ENCODE assay signal across 19 cellular contexts in the genomic region with DNA sequence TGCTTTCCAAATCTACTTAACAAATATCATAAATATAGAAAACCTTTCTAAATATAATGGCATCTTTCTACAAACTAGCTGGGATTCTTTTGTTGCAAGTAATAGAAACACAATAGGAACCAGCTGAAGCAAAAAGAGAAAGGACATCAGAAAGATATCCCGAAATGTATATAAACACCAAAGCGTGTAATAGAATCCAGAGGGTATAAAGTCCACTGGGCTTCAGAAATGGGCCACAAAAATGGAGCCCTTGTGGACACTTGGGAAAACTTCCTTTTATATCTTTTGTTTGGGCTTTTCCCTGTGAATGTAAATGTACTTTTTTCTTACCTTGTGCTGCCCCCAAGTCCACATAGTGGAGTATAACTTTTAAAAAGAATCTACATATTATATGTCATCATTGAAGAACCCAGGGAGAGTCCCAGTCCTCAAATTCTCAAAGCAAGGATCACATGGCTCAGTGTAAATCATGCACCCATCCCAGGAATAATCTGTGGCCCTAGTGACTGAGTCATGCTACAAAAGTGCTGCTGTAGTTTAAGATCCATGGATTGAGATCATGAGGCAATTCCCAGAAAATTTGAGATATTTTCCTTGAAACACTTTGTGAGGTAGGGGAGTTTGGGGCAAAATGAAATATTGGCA.
DNase-seq lines count a peak whose midpoint lies in the region; ATAC-seq, FAIRE-seq and TF ChIP-seq lines count a peak whose summit lies in the region.
"Had no signal": no experiment of that assay in that cellular context is flagged by ENCODE, and none has a peak within 500 bp of the region (broad histone marks: within the 10 kb centered on the region; RNA-seq: fewer than 3 reads in every experiment).

No MANE protein-coding gene starts in this region.

- H3K4me3 Mint-ChIP-seq in activated naive CD4-positive, alpha-beta T cell treated with anti-CD3 and anti-CD28 coated beads, Interleukin-2, amount 10 ng/mL, durations not matched to agents 7 days and 5 days = no peak overlapping the region
- H3K4me3 Mint-ChIP-seq: activated CD4-positive, alpha-beta T cell treated with anti-CD3 and anti-CD28 coated beads, Interleukin-2, amount 10 ng/mL, durations not matched to agents 7 days and 5 days; activated naive CD8-positive, alpha-beta T cell; naive thymus-derived CD8-positive, alpha-beta T cell had no signal

- no peaks in the 10 kb centered on the region for H3K4me1 Mint-ChIP-seq in activated naive CD4-positive, alpha-beta T cell treated with anti-CD3 and anti-CD28 coated beads, Interleukin-2, amount 10 ng/mL, durations not matched to agents 7 days and 5 days
- H3K4me1 Mint-ChIP-seq: activated CD4-positive, alpha-beta T cell treated with anti-CD3 and anti-CD28 coated beads, Interleukin-2, amount 10 ng/mL, durations not matched to agents 7 days and 5 days; naive thymus-derived CD8-positive, alpha-beta T cell had no signal

- H3K4me1 ChIP-seq in adipocyte (ENCODE audit: control insufficient read depth, insufficient read depth, low read length) = no peaks in the 10 kb centered on the region
- H3K4me1 ChIP-seq in upper lobe of left lung = no peaks in the 10 kb centered on the region

- peaks cover 4% of the 10 kb centered on the region for H3K9me3 Mint-ChIP-seq in activated naive CD4-positive, alpha-beta T cell treated with anti-CD3 and anti-CD28 coated beads, Interleukin-2, amount 10 ng/mL, durations not matched to agents 7 days and 5 days
- H3K9me3 Mint-ChIP-seq: activated CD4-positive, alpha-beta T cell treated with anti-CD3 and anti-CD28 coated beads, Interleukin-2, amount 10 ng/mL, durations not matched to agents 7 days and 5 days had no signal

- H3K27ac Mint-ChIP-seq in activated naive CD4-positive, alpha-beta T cell treated with anti-CD3 and anti-CD28 coated beads, Interleukin-2, amount 10 ng/mL, durations not matched to agents 7 days and 5 days = no peak overlapping the region
- H3K27ac Mint-ChIP-seq: activated CD4-positive, alpha-beta T cell treated with anti-CD3 and anti-CD28 coated beads, Interleukin-2, amount 10 ng/mL, durations not matched to agents 7 days and 5 days; activated naive CD8-positive, alpha-beta T cell; naive thymus-derived CD8-positive, alpha-beta T cell; progenitor cell of endocrine pancreas had no signal

- FAIRE-seq in H54 (lab: Jason Lieb, UNC) = peak; percentile 30
- FAIRE-seq: frontal cortex, H1, TTC549 had no signal

- TF ChIP-seq EP300 in upper lobe of left lung (IDR thresholded peaks at IDR 0.05) = no peak

- no peak overlapping the region for H3K4me3 ChIP-seq in adipocyte (ENCODE audit: low read length)
- no peak overlapping the region for H3K4me3 ChIP-seq in foreskin fibroblast (ENCODE audit: low read depth in 1 of 2, low read length in 2 of 2)
- H3K4me3 ChIP-seq in upper lobe of left lung = no peak overlapping the region
- H3K4me3 ChIP-seq: thoracic aorta had no signal

- H3K27ac ChIP-seq in upper lobe of left lung = no peak overlapping the region
- H3K27ac ChIP-seq: KMS-11, thoracic aorta had no signal

- no peaks in the 10 kb centered on the region for H3K27me3 Mint-ChIP-seq in activated naive CD4-positive, alpha-beta T cell treated with anti-CD3 and anti-CD28 coated beads, Interleukin-2, amount 10 ng/mL, durations not matched to agents 7 days and 5 days
- H3K27me3 Mint-ChIP-seq: activated CD4-positive, alpha-beta T cell treated with anti-CD3 and anti-CD28 coated beads, Interleukin-2, amount 10 ng/mL, durations not matched to agents 7 days and 5 days; activated naive CD8-positive, alpha-beta T cell; progenitor cell of endocrine pancreas had no signal

- no peak for ATAC-seq in upper lobe of left lung (ENCODE audit: low FRiP score in 2 of 2)
- ATAC-seq: naive thymus-derived CD8-positive, alpha-beta T cell had no signal

- TF ChIP-seq POLR2A in H54 (IDR thresholded peaks at IDR 0.05; ENCODE audit: low read depth, low read length) (no peak), upper lobe of left lung (IDR thresholded peaks at IDR 0.05) (no peak)

- no peak overlapping the region for H3K9ac ChIP-seq in adipocyte (ENCODE audit: low read length)
- H3K9ac ChIP-seq: KMS-11 had no signal

- no peaks in the 10 kb centered on the region for H3K27me3 ChIP-seq in adipocyte (replicated peaks; ENCODE audit: control insufficient read depth, insufficient read depth, low read length)
- no peaks in the 10 kb centered on the region for H3K27me3 ChIP-seq in upper lobe of left lung

- 84 to 90% methylated on average over 2 of the region's 2 CpGs for WGBS in upper lobe of left lung, 2 donors

- TF ChIP-seq CTCF in foreskin fibroblast (IDR thresholded peaks at IDR 0.05; ENCODE audit: low read depth, low read length) (no peak), upper lobe of left lung (IDR thresholded peaks at IDR 0.05) (no peak)

- no peaks in the 10 kb centered on the region for H3K9me3 ChIP-seq in adipocyte (ENCODE audit: control insufficient read depth, low read length)
- no peaks in the 10 kb centered on the region for H3K9me3 ChIP-seq in upper lobe of left lung
- H3K9me3 ChIP-seq: thoracic aorta had no signal

- H3K36me3 ChIP-seq in adipocyte (ENCODE audit: control insufficient read depth, insufficient read depth, low read length, severe bottlenecking) (no peaks in the 10 kb centered on the region), upper lobe of left lung (no peaks in the 10 kb centered on the region)
- H3K36me3 ChIP-seq: thoracic aorta had no signal

- H3K36me3 Mint-ChIP-seq in activated naive CD4-positive, alpha-beta T cell treated with anti-CD3 and anti-CD28 coated beads, Interleukin-2, amount 10 ng/mL, durations not matched to agents 7 days and 5 days = no peaks in the 10 kb centered on the region
- H3K36me3 Mint-ChIP-seq: activated naive CD8-positive, alpha-beta T cell; naive thymus-derived CD8-positive, alpha-beta T cell had no signal

- CTCF ChIA-PET in activated naive CD4-positive, alpha-beta T cell treated with anti-CD3 and anti-CD28 coated beads, Interleukin-2, amount 10 ng/mL, durations not matched to agents 7 days and 5 days (lab: Charles Lee) = no interaction called here

- DNase-seq in H54 (ENCODE audit: insufficient read length, low spot score) (peak; percentile 4), adipocyte (ENCODE audit: low read depth) (peak; percentile 19), foreskin fibroblast (peak; percentile 23 to 53), stromal cell of bone marrow (ENCODE audit: low read depth) (peak; percentile 20), SW480 (ENCODE audit: low spot score) (no peak), upper lobe of left lung (no peak)
- no peak for DNase-seq in activated naive CD4-positive, alpha-beta T cell treated with anti-CD3 and anti-CD28 coated beads, Interleukin-2, amount 10 ng/mL, durations not matched to agents 7 days and 5 days
- DNase-seq: activated CD4-positive, alpha-beta T cell treated with anti-CD3 and anti-CD28 coated beads, Interleukin-2, amount 10 ng/mL, durations not matched to agents 7 days and 5 days; effector memory CD4-positive, alpha-beta T cell; naive thymus-derived CD8-positive, alpha-beta T cell; NCI-H1436; RPMI8226 had no signal

Comparison
In these comparisons a context has a peak if more than half of its experiments do, and no peak if none do; other contexts are left out.
1. DNase-seq: peak in H54 (single experiment), adipocyte (single experiment), foreskin fibroblast (2 of 2) and stromal cell of bone marrow (single experiment); none in SW480 (single experiment), upper lobe of left lung (0 of 2) and activated naive CD4-positive, alpha-beta T cell treated with anti-CD3 and anti-CD28 coated beads, Interleukin-2, amount 10 ng/mL, durations not matched to agents 7 days and 5 days (single experiment).